Comparison of ENCODE assay signal across 9 cellular contexts in the genomic region with DNA sequence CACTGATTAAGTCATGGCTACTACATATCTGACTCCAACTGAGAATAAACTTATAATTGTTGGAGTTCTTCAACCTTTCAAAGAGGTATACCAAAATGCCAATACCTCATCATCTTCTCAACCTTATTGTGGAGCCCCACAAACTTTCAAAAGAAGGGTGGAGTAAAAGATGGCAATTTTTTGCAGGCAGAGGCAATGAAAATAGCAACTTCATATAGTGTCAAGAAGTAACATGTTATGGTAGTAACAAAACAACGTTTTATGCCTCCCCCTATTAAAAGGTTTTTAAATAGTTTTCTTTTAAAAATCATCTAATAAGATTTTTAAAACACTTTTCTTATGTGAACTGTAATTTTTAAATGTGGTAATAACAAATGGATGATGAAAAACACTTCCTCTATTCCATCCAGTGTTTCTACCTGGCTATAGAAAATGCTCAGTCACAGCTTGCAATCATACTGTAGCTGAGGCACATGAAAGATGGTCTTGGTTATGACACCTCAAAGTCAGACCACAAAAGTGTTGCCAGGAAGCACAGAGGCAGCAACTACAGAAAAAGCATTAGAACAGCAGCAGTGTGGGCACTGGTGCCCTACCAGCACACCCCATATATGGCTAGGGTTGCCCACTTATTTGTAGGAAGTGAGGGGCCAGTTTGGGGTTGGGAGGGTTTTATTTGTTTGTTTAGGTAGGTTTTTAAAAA. TPM values are rescaled to one million over a fixed set of nuclear protein-coding genes. Genes with fewer than 3 reads are reported as not detected.
DNase-seq lines count a peak whose midpoint lies in the region; ATAC-seq, FAIRE-seq and TF ChIP-seq lines count a peak whose summit lies in the region.
"Had no signal": no experiment of that assay in that cellular context is flagged by ENCODE, and none has a peak within 500 bp of the region (broad histone marks: within the 10 kb centered on the region; RNA-seq: fewer than 3 reads in every experiment).

No MANE protein-coding gene starts in this region.

- TF ChIP-seq CTCF in OCI-LY7 (conservative IDR thresholded peaks at IDR 0.05; ENCODE audit: low read length) (no peak), GM12878 (IDR thresholded peaks at IDR 0.05 in 2 of 3, conservative IDR thresholded peaks at IDR 0.05 in 1 of 3; ENCODE audit: control insufficient read depth in 2 of 3, extremely low read depth in 1 of 3, insufficient read depth in 1 of 3, low read depth in 3 of 3, low read length in 3 of 3) (no peak), endodermal cell (conservative IDR thresholded peaks at IDR 0.05) (no peak)

- H3K4me3 ChIP-seq in OCI-LY7 (ENCODE audit: low read depth, low read length, poor library complexity, severe bottlenecking) (no peak overlapping the region), GM12878 (no peak overlapping the region), endodermal cell (ENCODE audit: low read length) (no peak overlapping the region)

- peaks cover 68% of the 10 kb centered on the region for H3K4me1 Mint-ChIP-seq in stimulated activated naive CD8-positive, alpha-beta T cell treated with anti-CD3 and anti-CD28 coated beads, Interleukin-15, Interleukin-2, amounts not matched to agents 100 ng/mL and 50 ng/mL, for 24 hours (ENCODE audit: low read depth)
- peaks cover 15% of the 10 kb centered on the region for H3K4me1 Mint-ChIP-seq in endodermal cell

- H3K9me3 ChIP-seq in OCI-LY7 (ENCODE audit: low read length) (no peaks in the 10 kb centered on the region), GM12878 (replicated peaks; ENCODE audit: control insufficient read depth, insufficient read depth, low read length) (no peaks in the 10 kb centered on the region; the same call in 2 of the 3 replicates), endodermal cell (ENCODE audit: control insufficient read depth, low read length) (peaks cover 3% of the 10 kb centered on the region)

- no peaks in the 10 kb centered on the region for H3K9me3 Mint-ChIP-seq in stimulated activated naive CD8-positive, alpha-beta T cell treated with anti-CD3 and anti-CD28 coated beads, Interleukin-15, Interleukin-2, amounts not matched to agents 100 ng/mL and 50 ng/mL, for 24 hours
- no peaks in the 10 kb centered on the region for H3K9me3 Mint-ChIP-seq in endodermal cell

- peak; percentile 86 for FAIRE-seq in GM12878 (lab: Jason Lieb, UNC)
- FAIRE-seq: A204.1 had no signal

- peak overlapping the region; percentile 32 for H3K4me3 Mint-ChIP-seq in stimulated activated naive CD8-positive, alpha-beta T cell treated with anti-CD3 and anti-CD28 coated beads, Interleukin-15, Interleukin-2, amounts not matched to agents 100 ng/mL and 50 ng/mL, for 24 hours
- no peak overlapping the region for H3K4me3 Mint-ChIP-seq in endodermal cell

- 0 out of 4 replicates have a peak, but pooled peaks of 1 of the 2 experiments have one; percentile 15 for TF ChIP-seq EP300 in GM12878 (IDR thresholded peaks at IDR 0.05; ENCODE audit: borderline replicate concordance in 1 of 2, control insufficient read depth in 1 of 2, low read depth in 2 of 2, low read length in 2 of 2)

- intact Hi-C loops in OCI-LY7 (cut with micrococcal nuclease; ENCODE audit: unreplicated experiment) = no loop called here
- intact Hi-C loops in GM12878 (cut with micrococcal nuclease; ENCODE audit: unreplicated experiment) = no loop called here

- no peak overlapping the region for H3K9ac ChIP-seq in GM12878 (ENCODE audit: control insufficient read depth, insufficient read depth, low read length)
- no peak overlapping the region for H3K9ac ChIP-seq in endodermal cell (ENCODE audit: extremely low read depth, low read length, poor library complexity, severe bottlenecking)

- peak overlapping the region; percentile 32 for H3K4me2 ChIP-seq in OCI-LY7 (ENCODE audit: low read length)
- H3K4me2 ChIP-seq in GM12878 (ENCODE audit: control insufficient read depth, insufficient read depth) = peak overlapping the region; percentile 69

- H3K4me1 ChIP-seq in OCI-LY7 (ENCODE audit: insufficient read depth, low read length, poor library complexity, severe bottlenecking) (peaks cover 33% of the 10 kb centered on the region), GM12878 (ENCODE audit: control insufficient read depth, insufficient read depth, low read length) (peaks cover 8% of the 10 kb centered on the region; the same call in 1 of the 2 replicates), endodermal cell (ENCODE audit: control insufficient read depth, insufficient read depth, low read length) (no peaks in the 10 kb centered on the region)

- no peaks in the 10 kb centered on the region for H3K9me2 ChIP-seq in OCI-LY7 (ENCODE audit: insufficient read depth, low read length)

- CTCF ChIA-PET in OCI-LY7 (lab: Charles Lee; ENCODE audit: unreplicated experiment) = no interaction called here
- CTCF ChIA-PET in GM12878 (lab: Yijun Ruan, JAX) = interaction anchor here (1.6 kb wide), 1 partner anchor 41 kb away, joined by 5 read pairs; no protein-coding TSS in a partner anchor

- peak overlapping the region; percentile 78 for H3K27ac Mint-ChIP-seq in stimulated activated naive CD8-positive, alpha-beta T cell treated with anti-CD3 and anti-CD28 coated beads, Interleukin-15, Interleukin-2, amounts not matched to agents 100 ng/mL and 50 ng/mL, for 24 hours
- H3K27ac Mint-ChIP-seq in endodermal cell = no peak overlapping the region

- H3K36me3 ChIP-seq in OCI-LY7 (ENCODE audit: insufficient read depth, low read length) (peaks cover 15% of the 10 kb centered on the region; the same call in 1 of the 2 replicates), GM12878 (ENCODE audit: control insufficient read depth in 2 of 2, insufficient read depth in 2 of 2, low read length in 1 of 2) (no peaks in the 10 kb centered on the region; a peak in 1 of 4 replicates), endodermal cell (ENCODE audit: control insufficient read depth, insufficient read depth, low read length) (peaks cover 14% of the 10 kb centered on the region)

- H3K36me3 Mint-ChIP-seq in stimulated activated naive CD8-positive, alpha-beta T cell treated with anti-CD3 and anti-CD28 coated beads, Interleukin-15, Interleukin-2, amounts not matched to agents 100 ng/mL and 50 ng/mL, for 24 hours (ENCODE audit: low read depth) = no peaks in the 10 kb centered on the region
- H3K36me3 Mint-ChIP-seq in endodermal cell (ENCODE audit: low read depth) = peaks cover 8% of the 10 kb centered on the region

- in situ Hi-C loops in GM12878 (cut with MboI) = loop anchor here (10.0 kb wide), 1 partner anchor 243 kb away; no protein-coding TSS in a partner anchor

- 79% methylated on average over 1 of the region's 1 CpG for WGBS in GM12878 (ENCODE audit: insufficient coverage, insufficient replicate concordance, low lambda C conversion rate, missing lambda C conversion rate)
- WGBS in endodermal cell (ENCODE audit: insufficient coverage in 1 of 2, insufficient read length in 1 of 2), 2 experiments = no CpG with 5 or more reads among the region's 1 CpG

- POLR2A ChIA-PET in OCI-LY7 (lab: Charles Lee) (interaction anchor here (0.5 to 1.2 kb wide), 3 partner anchors 16 to 23 kb away, joined by 3 to 8 read pairs (median 3); no protein-coding TSS in a partner anchor), GM12878 (lab: Charles Lee) (interaction anchor here (0.5 to 0.6 kb wide), 2 partner anchors 55 to 250 kb away, joined by 3 to 4 read pairs; no protein-coding TSS in a partner anchor)

- H3K27ac ChIP-seq in OCI-LY7 (ENCODE audit: low read depth, low read length, poor library complexity, severe bottlenecking) (no peak overlapping the region), GM12878 (ENCODE audit: control insufficient read depth, insufficient read depth) (peak overlapping the region; percentile 57; the same call in 1 of the 2 replicates), endodermal cell (ENCODE audit: low read depth, low read length) (no peak overlapping the region)

- no peaks in the 10 kb centered on the region for H3K27me3 Mint-ChIP-seq in stimulated activated naive CD8-positive, alpha-beta T cell treated with anti-CD3 and anti-CD28 coated beads, Interleukin-15, Interleukin-2, amounts not matched to agents 100 ng/mL and 50 ng/mL, for 24 hours
- no peaks in the 10 kb centered on the region for H3K27me3 Mint-ChIP-seq in endodermal cell (ENCODE audit: insufficient read depth)

- BruUV-seq in OCI-LY7 (replicated peaks; lab: Mats Ljungman, UMichigan) (no TSS peak), GM12878 (replicated peaks; lab: Mats Ljungman, UMichigan) (no TSS peak)

- SMC1A ChIA-PET in GM12878 (lab: Charles Lee; ENCODE audit: uncharacterized antibody, unreplicated experiment) = interaction anchor here (0.6 to 2.4 kb wide), 4 partner anchors 23 to 260 kb away, joined by 3 to 6 read pairs (median 4); no protein-coding TSS in a partner anchor

- DNase-seq in SIG-M5 treated with dmso at 0.1 percent for 504 hours (lab: John Stamatoyannopoulos, UW; ENCODE audit: unreplicated experiment) (peak; percentile 78), SIG-M5 (lab: John Stamatoyannopoulos, UW) (no peak), OCI-LY7 (ENCODE audit: low spot score) (peak; percentile 33), GM12878 (ENCODE audit: low read depth, low spot score) (peak; percentile 70), DMS153 (lab: John Stamatoyannopoulos, UW) (no peak), endodermal cell (no peak)

- RAD21 ChIA-PET in GM12878 (lab: Charles Lee; ENCODE audit: unreplicated experiment) = no interaction called here

- H2AFZ ChIP-seq in OCI-LY7 (ENCODE audit: low read length) = no peak overlapping the region
- no peak overlapping the region for H2AFZ ChIP-seq in GM12878 (ENCODE audit: control insufficient read depth, low read depth, low read length)

- H4K20me1 ChIP-seq in OCI-LY7 (ENCODE audit: insufficient read depth, low read length) = peaks cover 65% of the 10 kb centered on the region
- H4K20me1 ChIP-seq in GM12878 (ENCODE audit: control insufficient read depth, insufficient read depth) = no peaks in the 10 kb centered on the region

- no peak for TF ChIP-seq RAD21 in GM12878 (IDR thresholded peaks at IDR 0.05; ENCODE audit: insufficient read depth, low read depth, low read length)

- TF ChIP-seq POLR2A in GM12878 (IDR thresholded peaks at IDR 0.05; ENCODE audit: low read depth, low read length) = no peak

- ATAC-seq in HG02798 (IDR thresholded peaks at IDR 0.05; ENCODE audit: poor library complexity, unreplicated experiment) (peak; percentile 98), GM12878 (peak; percentile 95)

- peaks cover 100% of the 10 kb centered on the region for H3K79me2 ChIP-seq in OCI-LY7 (ENCODE audit: insufficient read depth, low read depth, low read length)
- peaks cover 98% of the 10 kb centered on the region for H3K79me2 ChIP-seq in GM12878 (ENCODE audit: control insufficient read depth, insufficient read depth, low read length)

- H3K27me3 ChIP-seq in GM12878 (replicated peaks in 1 of 2; ENCODE audit: control insufficient read depth in 2 of 2, insufficient read depth in 2 of 2, low read length in 1 of 2) = no peaks in the 10 kb centered on the region
- H3K27me3 ChIP-seq in endodermal cell (ENCODE audit: control insufficient read depth, insufficient read depth, low read length, poor library complexity, severe bottlenecking) = no peaks in the 10 kb centered on the region

RNA-seq across cellular contexts. Expression of a gene that starts 7.0 kb away (rescaled TPM):
- 44.5 and 75.3 TPM in 2 replicates for total RNA-seq in OCI-LY7 (2014; rRNA removed; shearing (Covaris generic))
- total RNA-seq in OCI-LY7 (2022) (65.1 and 75.2 TPM in 2 replicates), GM12878 (2014; rRNA removed) (49.3 and 53.8 TPM in 2 replicates), GM12878 (2014; rRNA removed; fragmentation: Illumina TruSeq; extraction: Trizol) (126 and 134 TPM in 2 replicates), GM12878 (2021) (53.5 and 54.8 TPM in 2 replicates), endodermal cell (10 to 100 TPM; 80.0 to 94.7 TPM)
- total RNA-seq in GM12878 (2013; cell fraction: nucleolus; rRNA removed) = 237 and 251 TPM in 2 replicates
- polyA plus RNA-seq in GM12878 (2011; ENCODE audit: low read depth) = 17.5 TPM
- polyA plus RNA-seq in GM12878 (2011; rRNA removed) (45.3 and 69.3 TPM in 2 replicates), GM12878 (2014; fragmentation: Illumina TruSeq; extraction: Trizol) (117 and 145 TPM in 2 replicates), GM12878 (2014; fragmentation: Nextera tagmentation; extraction: Ambion mirVana) (10 to 100 TPM; 22.8 to 31.6 TPM), GM12878 (2014; rRNA removed) (23.3 and 25.6 TPM in 2 replicates), GM12878 (2016; fragmentation: Nextera tagmentation; extraction: Ambion mirVana) (10 to 100 TPM; 61.8 to 70.5 TPM)
- 15.2 and 15.8 TPM in 2 replicates for polyA plus RNA-seq in GM12878 (2011; cell fraction: cytosol; rRNA removed)
- polyA plus RNA-seq in GM12878 (2011; cell fraction: nucleus; rRNA removed) = 46.4 and 52.2 TPM in 2 replicates
- 27.5 and 38.1 TPM in 2 replicates for polyA plus RNA-seq in GM12878 (2012)
- polyA minus RNA-seq in GM12878 (2011; rRNA and poly(A)+ RNA removed) = 50.4 and 79.0 TPM in 2 replicates
- 34.3 and 42.2 TPM in 2 replicates for polyA minus RNA-seq in GM12878 (2011; cell fraction: cytosol; rRNA and poly(A)+ RNA removed)
- polyA minus RNA-seq in GM12878 (2011; cell fraction: nucleus; rRNA and poly(A)+ RNA removed) = 84.9 and 148 TPM in 2 replicates
- polyA plus RNA-seq in endodermal cell (2013, experiment 1 of 2) = 47.6 TPM
- polyA plus RNA-seq in endodermal cell (2013, experiment 2 of 2) = 55.4 TPM

Comparison
In these comparisons a context has a peak if more than half of its experiments do, and no peak if none do; other contexts are left out.
1. DNase-seq: peak in SIG-M5 treated with dmso at 0.1 percent for 504 hours (single experiment), OCI-LY7 (single experiment) and GM12878 (single experiment); none in SIG-M5 (single experiment), DMS153 (single experiment) and endodermal cell (single experiment).